ENCODE assay signal across 8 cellular contexts in genomic region chrX:118116308-118117068, GRCh38. TPM values are rescaled to one million over a fixed set of nuclear protein-coding genes. Genes with fewer than 3 reads are reported as not detected.
DNase-seq lines count a peak whose midpoint lies in the region; ATAC-seq lines count a peak whose summit lies in the region.

KLHL13 (minus strand) TSS chrX:118116810; CDS start chrX:118028473, 88,337 bp downstream.

- H3K9me3 ChIP-seq in mucosa of rectum (ENCODE audit: control insufficient read depth in 2 of 2, low read length in 2 of 2) (no peaks in the 10 kb centered on the region), thymus (ENCODE audit: control insufficient read depth) (no peaks in the 10 kb centered on the region)

- peak within 1 kb of the TSS; percentile 44 to 58 for H3K9ac ChIP-seq in mucosa of rectum (ENCODE audit: low read depth in 1 of 2, low read length in 2 of 2)

- no peak for ATAC-seq in GM19397 (IDR thresholded peaks at IDR 0.05; ENCODE audit: unreplicated experiment)
- no peak for ATAC-seq in HG03378 (IDR thresholded peaks at IDR 0.05; ENCODE audit: unreplicated experiment)

- H3K36me3 ChIP-seq in mucosa of rectum (ENCODE audit: control insufficient read depth in 2 of 2, insufficient read depth in 2 of 2, low read length in 2 of 2), result no peaks in the 10 kb centered on the region
- H3K36me3 ChIP-seq in thymus (ENCODE audit: control insufficient read depth, insufficient read depth), result no peaks in the 10 kb centered on the region

- H3K4me3 ChIP-seq in mucosa of rectum (ENCODE audit: low read length in 2 of 2) (peak within 1 kb of the TSS; percentile 72 to 75), thymus (ENCODE audit: low read length) (peak within 1 kb of the TSS; percentile 63)

- H3K27ac ChIP-seq in mucosa of rectum (ENCODE audit: low read depth in 2 of 2, low read length in 2 of 2) (peak within 1 kb of the TSS; percentile 29 to 40), thymus (ENCODE audit: low read depth) (no peak within 1 kb of the TSS)

- no peaks in the 10 kb centered on the region for H3K27me3 ChIP-seq in mucosa of rectum (ENCODE audit: control insufficient read depth in 2 of 2, insufficient read depth in 2 of 2, low read length in 2 of 2)
- no peaks in the 10 kb centered on the region for H3K27me3 ChIP-seq in thymus (ENCODE audit: control insufficient read depth, insufficient read depth)

- WGBS in thymus, result 1% methylated on average over 67 of the region's 71 CpGs

- H3K4me1 ChIP-seq in mucosa of rectum (ENCODE audit: control insufficient read depth in 2 of 2, insufficient read depth in 2 of 2, low read length in 2 of 2), result no peaks in the 10 kb centered on the region
- H3K4me1 ChIP-seq in thymus (ENCODE audit: control insufficient read depth, insufficient read depth, low read length), result peaks cover 2% of the 10 kb centered on the region

- DNase-seq in EL (peak; percentile 6), HK-2 (ENCODE audit: unreplicated experiment) (peak; percentile 64), fibroblast of gingiva (ENCODE audit: low read depth) (peak; percentile 48)
- DNase-seq in activated CD8-positive, alpha-beta memory T cell treated with anti-CD3 and anti-CD28 coated beads for 24 hours, result peak; percentile 65

RNA-seq across cellular contexts. Expression of gene KLHL13, which starts in this region (rescaled TPM):
- 2.9 TPM for polyA plus RNA-seq in thymus

Comparison
In these comparisons a context has a peak if more than half of its experiments do, and no peak if none do; other contexts are left out.
1. DNase-seq: peak in every context shown above with its lines; median percentile 65 in activated CD8-positive, alpha-beta memory T cell treated with anti-CD3 and anti-CD28 coated beads for 24 hours; 64 in HK-2; 48 in fibroblast of gingiva; 6 in EL.